Comparison of ENCODE assay signal across 8 cellular contexts in genomic region chr7:140061607-140061930, GRCh38. TPM values are rescaled to one million over a fixed set of nuclear protein-coding genes. Genes with fewer than 3 reads are reported as not detected.
DNase-seq lines count a peak whose midpoint lies in the region; ATAC-seq and TF ChIP-seq lines count a peak whose summit lies in the region.

No MANE protein-coding gene starts in this region.

- WGBS in heart right ventricle, 2 donors: 92 to 94% methylated on average over 2 of the region's 2 CpGs
- 85% methylated on average over 2 of the region's 2 CpGs for WGBS in mesenchymal stem cell

- TF ChIP-seq POLR2A in uterus (IDR thresholded peaks at IDR 0.05): no peak

- peaks cover 10 to 56% (median 35%) of the 10 kb centered on the region in 9 donors for H3K4me1 ChIP-seq in heart right ventricle
- H3K4me1 ChIP-seq in ascending aorta: peaks cover 0 to 23% of the 10 kb centered on the region in 2 donors
- peaks cover 20% of the 10 kb centered on the region for H3K4me1 ChIP-seq in mesenchymal stem cell (ENCODE audit: control insufficient read depth, insufficient read depth, low read depth, low read length)
- peaks cover 0 to 6% of the 10 kb centered on the region in 2 donors for H3K4me1 ChIP-seq in uterus

- H3K4me3 ChIP-seq in heart right ventricle: peak overlapping the region in 9 of 10 donors; percentile 48 to 85 (median 67)
- peak overlapping the region; percentile 87 to 89 for H3K4me3 ChIP-seq in ascending aorta
- peak overlapping the region in 1 of 2 experiments; percentile 85 for H3K4me3 ChIP-seq in mesenchymal stem cell (ENCODE audit: insufficient read depth in 1 of 2, low read depth in 1 of 2, low read length in 2 of 2)
- peak overlapping the region; percentile 65 to 81 for H3K4me3 ChIP-seq in uterus

- H4K91ac ChIP-seq in mesenchymal stem cell (ENCODE audit: low read length): no peak overlapping the region

- H3K14ac ChIP-seq in mesenchymal stem cell (ENCODE audit: low read length in 2 of 2): no peak overlapping the region

- no peak overlapping the region for H3K23ac ChIP-seq in mesenchymal stem cell (ENCODE audit: low read length in 2 of 2)

- H3K18ac ChIP-seq in mesenchymal stem cell (ENCODE audit: low read depth in 1 of 2, low read length in 2 of 2): peak overlapping the region in 1 of 2 experiments; percentile 29

- H3K27me3 ChIP-seq in heart right ventricle (no peaks in the 10 kb centered on the region), ascending aorta (no peaks in the 10 kb centered on the region), mesenchymal stem cell (ENCODE audit: control insufficient read depth in 1 of 2, insufficient read depth in 1 of 2, low read length in 2 of 2) (no peaks in the 10 kb centered on the region), uterus (no peaks in the 10 kb centered on the region)

- H3K27ac ChIP-seq in heart right ventricle (peak overlapping the region in 9 of 10 donors; percentile 87 to 96 (median 93)), ascending aorta (peak overlapping the region; percentile 91 to 92), mesenchymal stem cell (ENCODE audit: low read length, poor library complexity, severe bottlenecking) (no peak overlapping the region), uterus (peak overlapping the region; percentile 94 to 97)

- no peak overlapping the region for H2BK5ac ChIP-seq in mesenchymal stem cell (ENCODE audit: low read depth, low read length, poor library complexity, severe bottlenecking)

- no peak overlapping the region for H2AK5ac ChIP-seq in mesenchymal stem cell (ENCODE audit: low read length, severe bottlenecking)

- H3K9me3 ChIP-seq in heart right ventricle (peaks cover 0 to 12% (median 6%) of the 10 kb centered on the region in 11 donors), ascending aorta (no peaks in the 10 kb centered on the region), mesenchymal stem cell (ENCODE audit: control insufficient read depth, low read length) (peaks cover 4% of the 10 kb centered on the region), uterus (no peaks in the 10 kb centered on the region)

- H3K36me3 ChIP-seq in heart right ventricle (peaks cover 0 to 15% (median 3%) of the 10 kb centered on the region in 9 donors), ascending aorta (no peaks in the 10 kb centered on the region), mesenchymal stem cell (ENCODE audit: control insufficient read depth in 1 of 2, insufficient read depth in 2 of 2, low read depth in 1 of 2, low read length in 2 of 2) (peaks cover 4% of the 10 kb centered on the region in 2 experiments), uterus (no peaks in the 10 kb centered on the region)

- in situ Hi-C loops in GM13976 (cut with MboI; ENCODE audit: low sequenced_read_pairs, unreplicated experiment): no loop called here

- ATAC-seq in heart right ventricle (no peak), GM19324 (IDR thresholded peaks at IDR 0.05; ENCODE audit: low FRiP score, unreplicated experiment) (no peak)

- DNase-seq in heart right ventricle: no peak
- DNase-seq in cardiac septum (ENCODE audit: low spot score): no peak
- DNase-seq in ascending aorta (ENCODE audit: low spot score in 2 of 2): no peak
- DNase-seq in mesenchymal stem cell: peak; percentile 23
- DNase-seq in uterus: no peak
- no peak for DNase-seq in activated CD4-positive, CD25-positive, alpha-beta regulatory T cell (lab: John Stamatoyannopoulos, UW)
- no peak for DNase-seq in GM13976 (ENCODE audit: low spot score)

- intact Hi-C loops in heart right ventricle (cut with DNase I) (no loop called here), cardiac septum (cut with DNase I) (loop anchor here (10.0 kb wide), 1 partner anchor 263 kb away; no protein-coding TSS in a partner anchor), ascending aorta (cut with DNase I) (loop anchor here (5.0 kb wide), 2 partner anchors 284 to 384 kb away; partner anchors contain the start of gene HIPK2), uterus (cut with DNase I; ENCODE audit: low total_unique reads) (no loop called here)

- H3K9ac ChIP-seq in mesenchymal stem cell (ENCODE audit: low read length): peak overlapping the region; percentile 93

- H2BK15ac ChIP-seq in mesenchymal stem cell (ENCODE audit: low read depth, poor library complexity, severe bottlenecking): no peak overlapping the region

- H3K4me2 ChIP-seq in mesenchymal stem cell (ENCODE audit: low read length, poor library complexity, severe bottlenecking): no peak overlapping the region

- no peak overlapping the region for H2BK12ac ChIP-seq in mesenchymal stem cell (ENCODE audit: low read length in 2 of 2)

- peaks cover 23% of the 10 kb centered on the region for H3K79me1 ChIP-seq in mesenchymal stem cell (replicated peaks; ENCODE audit: low read length, poor library complexity, severe bottlenecking)

- no peak overlapping the region for H2AFZ ChIP-seq in mesenchymal stem cell (ENCODE audit: low read depth, low read length)

- no peak overlapping the region for H4K8ac ChIP-seq in mesenchymal stem cell (ENCODE audit: low read length)

- H2BK120ac ChIP-seq in mesenchymal stem cell (ENCODE audit: low read depth, low read length): no peak overlapping the region

- no peak overlapping the region for H3K4ac ChIP-seq in mesenchymal stem cell (ENCODE audit: low read depth in 1 of 2, low read length in 2 of 2)

- TF ChIP-seq CTCF in heart right ventricle (IDR thresholded peaks at IDR 0.05) (no peak), ascending aorta (IDR thresholded peaks at IDR 0.05) (no peak), uterus (IDR thresholded peaks at IDR 0.05) (no peak), GM13976 (IDR thresholded peaks at IDR 0.05; ENCODE audit: borderline replicate concordance, control extremely low read depth, extremely low read depth, insufficient read depth, missing control alignments) (no peak)

RNA-seq across cellular contexts. Expression of gene PARP12, which starts 1.2 kb away (rescaled TPM):
- 10 to 100 TPM in 9 of 10 donors, 1 to 10 TPM in 1; 9.9 to 48.3 (median 13.1) TPM for total RNA-seq in heart right ventricle
- polyA plus RNA-seq in heart right ventricle: 10 to 100 TPM in 1 of 2 donors, 1 to 10 TPM in 1; 6.7 to 27.1 TPM
- total RNA-seq in cardiac septum: 12.5 TPM
- 54.6 TPM for total RNA-seq in ascending aorta
- polyA plus RNA-seq in mesenchymal stem cell (2013, experiment 1 of 2): 6.1 TPM
- polyA plus RNA-seq in mesenchymal stem cell (2013, experiment 2 of 2): 6.1 TPM
- 10 to 100 TPM; 22.5 to 89.5 (median 50.7) TPM for total RNA-seq in uterus

Comparison
In these comparisons a context has a peak if more than half of its experiments do, and no peak if none do; other contexts are left out.
1. intact Hi-C loops: an anchor here in cardiac septum (10.0 kb wide) and ascending aorta (5.0 kb wide); none called in heart right ventricle and uterus.